In the genomic region with DNA sequence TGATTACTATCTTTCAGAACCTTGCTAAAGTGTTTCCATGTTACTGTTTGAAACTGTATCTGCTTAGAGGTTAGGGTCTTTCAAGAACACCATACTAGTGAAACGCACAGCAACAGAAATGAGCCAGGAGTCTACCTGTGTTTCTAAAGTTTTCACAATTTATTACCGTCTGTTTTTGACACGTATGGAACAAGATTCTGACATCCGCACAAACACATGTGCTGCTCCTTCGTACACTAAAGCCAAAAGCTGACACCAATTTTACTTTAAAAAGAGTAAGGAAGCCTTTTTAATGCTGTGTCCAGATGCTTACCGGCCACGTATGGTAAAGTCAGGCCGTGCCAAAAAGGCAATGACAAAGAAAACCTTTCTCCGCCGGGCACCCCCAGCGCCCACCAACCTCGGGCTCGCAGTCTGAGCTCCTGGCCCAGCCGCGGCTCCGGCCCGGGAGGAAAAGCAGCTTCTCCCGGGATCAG, we compare ENCODE assay signal across 8 cellular contexts. TPM values are rescaled to one million over a fixed set of nuclear protein-coding genes. Genes with fewer than 3 reads are reported as not detected.
DNase-seq lines count a peak whose midpoint lies in the region; ATAC-seq and TF ChIP-seq lines count a peak whose summit lies in the region.

No MANE protein-coding gene starts in this region.

- H3K27ac ChIP-seq in OCI-LY7 (ENCODE audit: low read depth, low read length, poor library complexity, severe bottlenecking) (peak overlapping the region; percentile 65), esophagus squamous epithelium (peak overlapping the region; percentile 84 to 92 (median 86)), gastrocnemius medialis (peak overlapping the region; percentile 81 to 89 (median 83))

- CTCF ChIA-PET in activated naive CD4-positive, alpha-beta T cell treated with anti-CD3 and anti-CD28 coated beads for 36 hours (lab: Charles Lee), result interaction anchor here (0.7 to 3.3 kb wide), 4 partner anchors 8 to 96 kb away, joined by 4 to 19 read pairs (median 6); no protein-coding TSS in a partner anchor
- CTCF ChIA-PET in OCI-LY7 (lab: Charles Lee; ENCODE audit: unreplicated experiment), result no interaction called here

- H3K4me1 Mint-ChIP-seq in activated naive CD4-positive, alpha-beta T cell treated with anti-CD3 and anti-CD28 coated beads for 36 hours (ENCODE audit: low read depth), result peaks cover 37% of the 10 kb centered on the region

- POLR2A ChIA-PET in OCI-LY7 (lab: Charles Lee), result interaction anchor here (0.6 to 1.7 kb wide), 6 partner anchors 8 to 260 kb away, joined by 3 to 7 read pairs (median 5); partner anchors contain the start of genes ERCC6L and PIN4

- peak overlapping the region; percentile 99 for H3K4me2 ChIP-seq in OCI-LY7 (ENCODE audit: low read length)

- DNase-seq in activated naive CD4-positive, alpha-beta T cell treated with anti-CD3 and anti-CD28 coated beads for 36 hours, result no peak
- no peak for DNase-seq in activated naive CD4-positive, alpha-beta T cell treated with Interleukin-2 at 50 U/mL for 16 hours
- DNase-seq in OCI-LY7 (ENCODE audit: low spot score) (no peak), esophagus squamous epithelium (lab: John Stamatoyannopoulos, UW) (no peak), gastrocnemius medialis (no peak), NCI-H146 treated with DMSO at 0.1 percent for 48 hours (lab: John Stamatoyannopoulos, UW; ENCODE audit: unreplicated experiment) (no peak), NCI-H187 (lab: John Stamatoyannopoulos, UW) (no peak)

- intact Hi-C loops in activated naive CD4-positive, alpha-beta T cell treated with anti-CD3 and anti-CD28 coated beads for 36 hours (cut with micrococcal nuclease), result loop anchor here (10.0 kb wide), 1 partner anchor 262 kb away; no protein-coding TSS in a partner anchor
- intact Hi-C loops in OCI-LY7 (cut with micrococcal nuclease; ENCODE audit: unreplicated experiment), result no loop called here
- intact Hi-C loops in esophagus squamous epithelium (cut with DNase I), result no loop called here
- intact Hi-C loops in gastrocnemius medialis (cut with DNase I; ENCODE audit: low total_unique reads), result loop anchor here (2.0 kb wide), 1 partner anchor 96 kb away; the partner anchor contains the start of gene PIN4

- H3K27me3 ChIP-seq in esophagus squamous epithelium, result no peaks in the 10 kb centered on the region
- no peaks in the 10 kb centered on the region for H3K27me3 ChIP-seq in gastrocnemius medialis

- no peak for TF ChIP-seq CTCF in OCI-LY7 (conservative IDR thresholded peaks at IDR 0.05; ENCODE audit: low read length)
- TF ChIP-seq CTCF in esophagus squamous epithelium (IDR thresholded peaks at IDR 0.05), result no peak
- TF ChIP-seq CTCF in gastrocnemius medialis (IDR thresholded peaks at IDR 0.05 in 4 of 5, conservative IDR thresholded peaks at IDR 0.05 in 1 of 5), result no peak

- 0 to 2% methylated on average over 6 of the region's 18 CpGs for WGBS in esophagus squamous epithelium, 2 donors

- BruUV-seq in OCI-LY7 (replicated peaks; lab: Mats Ljungman, UMichigan), result TSS peak; percentile 70

- peaks cover 34% of the 10 kb centered on the region for H3K79me2 ChIP-seq in OCI-LY7 (ENCODE audit: insufficient read depth, low read depth, low read length)

- H3K9me3 Mint-ChIP-seq in activated naive CD4-positive, alpha-beta T cell treated with anti-CD3 and anti-CD28 coated beads for 36 hours, result no peaks in the 10 kb centered on the region

- H3K27me3 Mint-ChIP-seq in activated naive CD4-positive, alpha-beta T cell treated with anti-CD3 and anti-CD28 coated beads for 36 hours (ENCODE audit: low read depth), result no peaks in the 10 kb centered on the region

- in situ Hi-C loops in gastrocnemius medialis (cut with MboI; ENCODE audit: low sequenced_read_pairs in 4 of 4), result loop anchor here in 1 of 4 donors (25.0 kb wide), 1 partner anchor 261 kb away; no protein-coding TSS in a partner anchor

- TF ChIP-seq POLR2A in esophagus squamous epithelium (IDR thresholded peaks at IDR 0.05), result no peak
- no peak for TF ChIP-seq POLR2A in gastrocnemius medialis (IDR thresholded peaks at IDR 0.05)

- H3K4me3 ChIP-seq in OCI-LY7 (ENCODE audit: low read depth, low read length, poor library complexity, severe bottlenecking), result peak overlapping the region; percentile 100
- peak overlapping the region; percentile 61 to 87 (median 74) for H3K4me3 ChIP-seq in esophagus squamous epithelium
- H3K4me3 ChIP-seq in gastrocnemius medialis, result peak overlapping the region; percentile 65 to 74 (median 74)

- ATAC-seq in gastrocnemius medialis (peak; percentile 10 to 38), HG02759 (IDR thresholded peaks at IDR 0.05; ENCODE audit: unreplicated experiment) (no peak)

- H3K9me2 ChIP-seq in OCI-LY7 (ENCODE audit: insufficient read depth, low read length), result no peaks in the 10 kb centered on the region

- H3K27ac Mint-ChIP-seq in activated naive CD4-positive, alpha-beta T cell treated with anti-CD3 and anti-CD28 coated beads for 36 hours, result peak overlapping the region; percentile 89

- peaks cover 23% of the 10 kb centered on the region for H3K4me1 ChIP-seq in OCI-LY7 (ENCODE audit: insufficient read depth, low read length, poor library complexity, severe bottlenecking)
- H3K4me1 ChIP-seq in esophagus squamous epithelium, result peaks cover 7 to 49% (median 28%) of the 10 kb centered on the region in 3 donors
- H3K4me1 ChIP-seq in gastrocnemius medialis, result peaks cover 6 to 8% of the 10 kb centered on the region in 2 donors

- peaks cover 26% of the 10 kb centered on the region; the same call in 1 of the 2 replicates for H4K20me1 ChIP-seq in OCI-LY7 (ENCODE audit: insufficient read depth, low read length)

- no peak overlapping the region for H2AFZ ChIP-seq in OCI-LY7 (ENCODE audit: low read length)

- H3K9me3 ChIP-seq in OCI-LY7 (ENCODE audit: low read length) (no peaks in the 10 kb centered on the region), esophagus squamous epithelium (no peaks in the 10 kb centered on the region), gastrocnemius medialis (no peaks in the 10 kb centered on the region)

- peaks cover 45% of the 10 kb centered on the region for H3K36me3 Mint-ChIP-seq in activated naive CD4-positive, alpha-beta T cell treated with anti-CD3 and anti-CD28 coated beads for 36 hours (ENCODE audit: low read depth)

- H3K36me3 ChIP-seq in OCI-LY7 (ENCODE audit: insufficient read depth, low read length) (peaks cover 54% of the 10 kb centered on the region), esophagus squamous epithelium (peaks cover 0 to 38% (median 26%) of the 10 kb centered on the region in 3 donors), gastrocnemius medialis (peaks cover 0 to 44% of the 10 kb centered on the region in 2 donors)

- peak overlapping the region; percentile 80 for H3K4me3 Mint-ChIP-seq in activated naive CD4-positive, alpha-beta T cell treated with anti-CD3 and anti-CD28 coated beads for 36 hours

RNA-seq across cellular contexts. Expression of gene RPS4X, which starts 0.5 kb away (rescaled TPM):
- total RNA-seq in activated naive CD4-positive, alpha-beta T cell treated with anti-CD3 and anti-CD28 coated beads for 36 hours, result 1,000 to 10,000 TPM; 1,429 to 1,503 TPM
- 1,046 and 1,157 TPM in 2 replicates for total RNA-seq in OCI-LY7 (2014; rRNA removed; shearing (Covaris generic))
- total RNA-seq in OCI-LY7 (2022) (1,024 and 1,064 TPM in 2 replicates), esophagus squamous epithelium (1,000 to 10,000 TPM in 2 of 4 donors, 100 to 1,000 TPM in 2; 558 to 1,189 (median 843) TPM), gastrocnemius medialis (100 to 1,000 TPM; 539 to 662 (median 575) TPM)

RNA-seq across cellular contexts. Expression of gene CITED1, which starts 29.2 kb away (rescaled TPM):
- not detected for total RNA-seq in activated naive CD4-positive, alpha-beta T cell treated with anti-CD3 and anti-CD28 coated beads for 36 hours
- total RNA-seq in OCI-LY7 (2014; rRNA removed; shearing (Covaris generic)), result 1.0 TPM in 1 of 2 replicates, not detected in the other
- total RNA-seq in OCI-LY7 (2022), result 0.49 TPM in 1 of 2 replicates, not detected in the other
- not detected for total RNA-seq in esophagus squamous epithelium
- not detected for total RNA-seq in gastrocnemius medialis

RNA-seq across cellular contexts. Expression of gene ERCC6L, which starts 37.7 kb away (rescaled TPM):
- 1 to 10 TPM; 9.5 to 9.6 TPM for total RNA-seq in activated naive CD4-positive, alpha-beta T cell treated with anti-CD3 and anti-CD28 coated beads for 36 hours
- 12.6 and 13.5 TPM in 2 replicates for total RNA-seq in OCI-LY7 (2014; rRNA removed; shearing (Covaris generic))
- total RNA-seq in OCI-LY7 (2022), result 14.1 and 14.7 TPM in 2 replicates
- 1 to 10 TPM in 3 of 4 donors, under 1 TPM in 1; 0.76 to 6.4 (median 3.2) TPM for total RNA-seq in esophagus squamous epithelium
- total RNA-seq in gastrocnemius medialis, result under 1 TPM in 1 of 4 donors, not detected in 3; 0.07 TPM

Comparison
In these comparisons a context has a peak if more than half of its experiments do, and no peak if none do; other contexts are left out.
1. intact Hi-C loops: an anchor here in activated naive CD4-positive, alpha-beta T cell treated with anti-CD3 and anti-CD28 coated beads for 36 hours (10.0 kb wide) and gastrocnemius medialis (2.0 kb wide); none called in OCI-LY7 and esophagus squamous epithelium.